Comparison of ENCODE assay signal across 5 cellular contexts in the genomic region with DNA sequence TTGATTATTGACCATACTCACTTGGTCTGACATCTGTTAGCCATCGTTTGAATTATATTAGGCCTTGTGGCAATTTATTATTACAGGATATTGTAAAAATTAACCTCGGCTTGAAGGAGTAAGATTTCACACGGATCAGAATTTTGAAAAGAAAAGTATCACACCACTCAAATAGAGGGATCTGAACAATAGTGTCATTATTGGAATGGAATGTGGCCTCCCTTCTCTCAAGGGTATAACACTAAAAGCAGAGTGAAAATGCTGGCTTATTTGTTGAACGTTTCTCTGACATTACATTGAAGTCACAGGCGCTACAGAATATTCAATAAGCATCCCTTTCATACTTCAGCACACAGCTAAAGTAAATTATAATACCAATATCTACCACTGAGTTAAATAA.
"Had no signal": no experiment of that assay in that cellular context is flagged by ENCODE, and none has a peak within 500 bp of the region (broad histone marks: within the 10 kb centered on the region; RNA-seq: fewer than 3 reads in every experiment).

No MANE protein-coding gene starts in this region.

- H3K27ac ChIP-seq: HL-60 had no signal

- DNase-seq: IMR-90, KBM-7, KG1 had no signal

- ATAC-seq: HepG2 had no signal

- FAIRE-seq: HepG2 had no signal
